ENCODE assay signal across 21 cellular contexts in the genomic region with DNA sequence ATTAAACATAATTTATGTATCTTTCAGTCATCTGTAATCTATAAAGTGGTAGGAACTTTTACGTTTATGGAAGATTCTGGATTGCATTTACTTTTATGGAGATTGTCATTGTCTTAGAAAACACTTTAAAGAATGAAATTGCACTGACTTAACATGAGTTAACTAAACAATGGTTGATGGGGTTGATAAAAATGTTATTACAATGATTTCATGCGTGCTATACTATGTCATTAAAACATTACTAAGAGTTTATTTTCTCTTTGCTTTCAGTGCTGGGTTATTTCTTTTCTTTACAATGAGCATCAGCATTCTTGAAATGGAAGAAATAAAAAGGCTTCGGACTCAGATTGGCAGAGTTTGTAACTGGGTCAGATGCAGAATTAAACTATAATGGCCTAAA.
"Had no signal": no experiment of that assay in that cellular context is flagged by ENCODE, and none has a peak within 500 bp of the region (broad histone marks: within the 10 kb centered on the region; RNA-seq: fewer than 3 reads in every experiment).

No MANE protein-coding gene starts in this region.

- H3K4me1 ChIP-seq: colonic mucosa, foreskin keratinocyte, left lung, lower lobe of right lung had no signal

- H3K36me3 ChIP-seq: colonic mucosa, left lung had no signal

- H3K27ac ChIP-seq: colonic mucosa, epithelial cell of prostate, esophagus squamous epithelium, foreskin keratinocyte, gastroesophageal sphincter, hepatocyte, left lung, lower lobe of right lung had no signal

- H3K9me3 ChIP-seq: colonic mucosa, esophagus squamous epithelium, gastroesophageal sphincter, heart left ventricle, left lung, lower lobe of right lung, mucosa of descending colon had no signal

- H3K4me3 ChIP-seq: colonic mucosa, esophagus squamous epithelium, gastroesophageal sphincter, heart left ventricle, hepatocyte, left lung, lower lobe of right lung, mucosa of descending colon had no signal

- ATAC-seq: effector memory CD8-positive, alpha-beta T cell; esophagus mucosa; foreskin keratinocyte; gastroesophageal sphincter; heart left ventricle; left cardiac atrium; left lung; left ventricle myocardium superior; lower lobe of right lung; mucosa of descending colon had no signal

- H3K27me3 ChIP-seq: colonic mucosa, esophagus squamous epithelium, foreskin keratinocyte, gastroesophageal sphincter, heart left ventricle, hepatocyte, left lung had no signal

- DNase-seq: colonic mucosa; cortex of kidney; effector CD8-positive, alpha-beta T cell; effector memory CD8-positive, alpha-beta T cell; endodermal cell; erythroblast; esophagus squamous epithelium; foreskin keratinocyte; heart left ventricle; hypothalamus; left cardiac atrium; left lung; left ventricle myocardium superior; lower lobe of right lung; mesenchymal stem cell; mucosa of descending colon; naive B cell had no signal
